Comparison of ENCODE assay signal across 1 cellular context in genomic region chr7:7566651-7567611, GRCh38.
TF ChIP-seq lines count a peak whose summit lies in the region.

Gene MIOS, plus strand, starts transcription at chr7:7566884. Its CDS starts 5,592 bp downstream, at chr7:7572476.

TF ChIP-seq in HEK293, 187 proteins besides CTCF, POLR2A, EP300 and RAD21 (continued from another document):
- TF ChIP-seq, protein P1, sequence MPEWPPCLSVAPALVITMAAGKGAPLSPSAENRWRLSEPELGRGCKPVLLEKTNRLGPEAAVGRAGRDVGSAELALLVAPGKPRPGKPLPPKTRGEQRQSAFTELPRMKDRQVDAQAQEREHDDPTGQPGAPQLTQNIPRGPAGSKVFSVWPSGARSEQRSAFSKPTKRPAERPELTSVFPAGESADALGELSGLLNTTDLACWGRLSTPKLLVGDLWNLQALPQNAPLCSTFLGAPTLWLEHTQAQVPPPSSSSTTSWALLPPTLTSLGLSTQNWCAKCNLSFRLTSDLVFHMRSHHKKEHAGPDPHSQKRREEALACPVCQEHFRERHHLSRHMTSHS (tag by site-specific recombination; IDR thresholded peaks at IDR 0.05): no peak
- TF ChIP-seq ZNF623 (tag by site-specific recombination; IDR thresholded peaks at IDR 0.05): no peak
- no peak for TF ChIP-seq ZSCAN23 (tag by site-specific recombination; IDR thresholded peaks at IDR 0.05)
- TF ChIP-seq, protein P2, sequence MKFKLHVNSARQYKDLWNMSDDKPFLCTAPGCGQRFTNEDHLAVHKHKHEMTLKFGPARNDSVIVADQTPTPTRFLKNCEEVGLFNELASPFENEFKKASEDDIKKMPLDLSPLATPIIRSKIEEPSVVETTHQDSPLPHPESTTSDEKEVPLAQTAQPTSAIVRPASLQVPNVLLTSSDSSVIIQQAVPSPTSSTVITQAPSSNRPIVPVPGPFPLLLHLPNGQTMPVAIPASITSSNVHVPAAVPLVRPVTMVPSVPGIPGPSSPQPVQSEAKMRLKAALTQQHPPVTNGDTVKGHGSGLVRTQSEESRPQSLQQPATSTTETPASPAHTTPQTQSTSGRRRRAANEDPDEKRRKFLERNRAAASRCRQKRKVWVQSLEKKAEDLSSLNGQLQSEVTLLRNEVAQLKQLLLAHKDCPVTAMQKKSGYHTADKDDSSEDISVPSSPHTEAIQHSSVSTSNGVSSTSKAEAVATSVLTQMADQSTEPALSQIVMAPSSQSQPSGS (tag by site-specific recombination; IDR thresholded peaks at IDR 0.05; ENCODE audit: low read depth): no peak
- no peak for TF ChIP-seq GLI4 (tag by site-specific recombination; IDR thresholded peaks at IDR 0.05)
- TF ChIP-seq, protein P3, sequence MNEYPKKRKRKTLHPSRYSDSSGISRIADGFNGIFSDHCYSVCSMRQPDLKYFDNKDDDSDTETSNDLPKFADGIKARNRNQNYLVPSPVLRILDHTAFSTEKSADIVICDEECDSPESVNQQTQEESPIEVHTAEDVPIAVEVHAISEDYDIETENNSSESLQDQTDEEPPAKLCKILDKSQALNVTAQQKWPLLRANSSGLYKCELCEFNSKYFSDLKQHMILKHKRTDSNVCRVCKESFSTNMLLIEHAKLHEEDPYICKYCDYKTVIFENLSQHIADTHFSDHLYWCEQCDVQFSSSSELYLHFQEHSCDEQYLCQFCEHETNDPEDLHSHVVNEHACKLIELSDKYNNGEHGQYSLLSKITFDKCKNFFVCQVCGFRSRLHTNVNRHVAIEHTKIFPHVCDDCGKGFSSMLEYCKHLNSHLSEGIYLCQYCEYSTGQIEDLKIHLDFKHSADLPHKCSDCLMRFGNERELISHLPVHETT (tag by site-specific recombination; IDR thresholded peaks at IDR 0.05): no peak
- TF ChIP-seq PRDM1 (tag by site-specific recombination; IDR thresholded peaks at IDR 0.05): no peak
- no peak for TF ChIP-seq ZNF610 (tag by site-specific recombination; IDR thresholded peaks at IDR 0.05; ENCODE audit: borderline replicate concordance)
- TF ChIP-seq ZNF350 (tag by site-specific recombination; IDR thresholded peaks at IDR 0.05): no peak
- TF ChIP-seq KLF8 (tag by site-specific recombination; IDR thresholded peaks at IDR 0.05): peak; percentile 88
- no peak for TF ChIP-seq ZNF169 (tag by site-specific recombination; IDR thresholded peaks at IDR 0.05)
- no peak for TF ChIP-seq ZNF26 (tag by site-specific recombination; IDR thresholded peaks at IDR 0.05)
- no peak for TF ChIP-seq ZNF341 (tag by site-specific recombination; IDR thresholded peaks at IDR 0.05; ENCODE audit: low read depth)
- TF ChIP-seq, protein P4, sequence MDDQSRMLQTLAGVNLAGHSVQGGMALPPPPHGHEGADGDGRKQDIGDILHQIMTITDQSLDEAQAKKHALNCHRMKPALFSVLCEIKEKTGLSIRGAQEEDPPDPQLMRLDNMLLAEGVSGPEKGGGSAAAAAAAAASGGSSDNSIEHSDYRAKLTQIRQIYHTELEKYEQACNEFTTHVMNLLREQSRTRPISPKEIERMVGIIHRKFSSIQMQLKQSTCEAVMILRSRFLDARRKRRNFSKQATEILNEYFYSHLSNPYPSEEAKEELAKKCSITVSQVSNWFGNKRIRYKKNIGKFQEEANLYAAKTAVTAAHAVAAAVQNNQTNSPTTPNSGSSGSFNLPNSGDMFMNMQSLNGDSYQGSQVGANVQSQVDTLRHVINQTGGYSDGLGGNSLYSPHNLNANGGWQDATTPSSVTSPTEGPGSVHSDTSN (CRISPR knock-in tag; IDR thresholded peaks at IDR 0.05): peak; percentile 79
- peak; percentile 77 for TF ChIP-seq KLF1 (tag by site-specific recombination; IDR thresholded peaks at IDR 0.05)
- TF ChIP-seq, protein P5, sequence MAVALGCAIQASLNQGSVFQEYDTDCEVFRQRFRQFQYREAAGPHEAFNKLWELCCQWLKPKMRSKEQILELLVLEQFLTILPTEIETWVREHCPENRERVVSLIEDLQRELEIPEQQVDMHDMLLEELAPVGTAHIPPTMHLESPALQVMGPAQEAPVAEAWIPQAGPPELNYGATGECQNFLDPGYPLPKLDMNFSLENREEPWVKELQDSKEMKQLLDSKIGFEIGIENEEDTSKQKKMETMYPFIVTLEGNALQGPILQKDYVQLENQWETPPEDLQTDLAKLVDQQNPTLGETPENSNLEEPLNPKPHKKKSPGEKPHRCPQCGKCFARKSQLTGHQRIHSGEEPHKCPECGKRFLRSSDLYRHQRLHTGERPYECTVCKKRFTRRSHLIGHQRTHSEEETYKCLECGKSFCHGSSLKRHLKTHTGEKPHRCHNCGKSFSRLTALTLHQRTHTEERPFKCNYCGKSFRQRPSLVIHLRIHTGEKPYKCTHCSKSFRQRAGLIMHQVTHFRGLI (tag by site-specific recombination; IDR thresholded peaks at IDR 0.05): no peak
- no peak for TF ChIP-seq ZNF830 (tag by site-specific recombination; IDR thresholded peaks at IDR 0.05; ENCODE audit: low read depth)
- no peak for TF ChIP-seq EGR2 (tag by site-specific recombination; IDR thresholded peaks at IDR 0.05; ENCODE audit: low read depth)
- no peak for TF ChIP-seq BCL11A (tag by site-specific recombination; IDR thresholded peaks at IDR 0.05; ENCODE audit: low read depth)
- no peak for TF ChIP-seq SP7 (tag by site-specific recombination; IDR thresholded peaks at IDR 0.05)
- no peak for TF ChIP-seq ZNF704 (tag by site-specific recombination; IDR thresholded peaks at IDR 0.05)
- no peak for TF ChIP-seq ZNF174 (tag by site-specific recombination; IDR thresholded peaks at IDR 0.05)
- 0 out of 2 replicates have a peak, but pooled peaks have one; percentile 30 for TF ChIP-seq KLF9 (tag by site-specific recombination; IDR thresholded peaks at IDR 0.05; ENCODE audit: low read depth)
- no peak for TF ChIP-seq ZBTB48 (tag by site-specific recombination; IDR thresholded peaks at IDR 0.05)
- TF ChIP-seq ZNF211 (tag by site-specific recombination; IDR thresholded peaks at IDR 0.05; ENCODE audit: low read depth): no peak
- TF ChIP-seq ZNF302 (tag by site-specific recombination; IDR thresholded peaks at IDR 0.05; ENCODE audit: low read depth): no peak
- TF ChIP-seq ZNF19 (tag by site-specific recombination; IDR thresholded peaks at IDR 0.05; ENCODE audit: low read depth): no peak
- TF ChIP-seq, protein P6, sequence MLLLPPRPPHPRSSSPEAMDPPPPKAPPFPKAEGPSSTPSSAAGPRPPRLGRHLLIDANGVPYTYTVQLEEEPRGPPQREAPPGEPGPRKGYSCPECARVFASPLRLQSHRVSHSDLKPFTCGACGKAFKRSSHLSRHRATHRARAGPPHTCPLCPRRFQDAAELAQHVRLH (tag by site-specific recombination; IDR thresholded peaks at IDR 0.05): no peak
- no peak; the same call in 1 of the 2 replicates for TF ChIP-seq IKZF3 (tag by site-specific recombination; IDR thresholded peaks at IDR 0.05)
- TF ChIP-seq ZNF768 (tag by site-specific recombination; IDR thresholded peaks at IDR 0.05): no peak
- TF ChIP-seq SCRT2 (tag by site-specific recombination; IDR thresholded peaks at IDR 0.05): no peak
- no peak for TF ChIP-seq ZNF785 (tag by site-specific recombination; IDR thresholded peaks at IDR 0.05)
- TF ChIP-seq BCL11B (tag by site-specific recombination; IDR thresholded peaks at IDR 0.05; ENCODE audit: low read depth): no peak
- no peak for TF ChIP-seq ZNF548 (tag by site-specific recombination; IDR thresholded peaks at IDR 0.05)
- no peak for TF ChIP-seq ZNF518A (tag by site-specific recombination; conservative IDR thresholded peaks at IDR 0.05; ENCODE audit: low read depth)
- peak; percentile 29; the same call in 1 of the 2 replicates for TF ChIP-seq ZSCAN30 (tag by site-specific recombination; IDR thresholded peaks at IDR 0.05)
- TF ChIP-seq, protein P7, sequence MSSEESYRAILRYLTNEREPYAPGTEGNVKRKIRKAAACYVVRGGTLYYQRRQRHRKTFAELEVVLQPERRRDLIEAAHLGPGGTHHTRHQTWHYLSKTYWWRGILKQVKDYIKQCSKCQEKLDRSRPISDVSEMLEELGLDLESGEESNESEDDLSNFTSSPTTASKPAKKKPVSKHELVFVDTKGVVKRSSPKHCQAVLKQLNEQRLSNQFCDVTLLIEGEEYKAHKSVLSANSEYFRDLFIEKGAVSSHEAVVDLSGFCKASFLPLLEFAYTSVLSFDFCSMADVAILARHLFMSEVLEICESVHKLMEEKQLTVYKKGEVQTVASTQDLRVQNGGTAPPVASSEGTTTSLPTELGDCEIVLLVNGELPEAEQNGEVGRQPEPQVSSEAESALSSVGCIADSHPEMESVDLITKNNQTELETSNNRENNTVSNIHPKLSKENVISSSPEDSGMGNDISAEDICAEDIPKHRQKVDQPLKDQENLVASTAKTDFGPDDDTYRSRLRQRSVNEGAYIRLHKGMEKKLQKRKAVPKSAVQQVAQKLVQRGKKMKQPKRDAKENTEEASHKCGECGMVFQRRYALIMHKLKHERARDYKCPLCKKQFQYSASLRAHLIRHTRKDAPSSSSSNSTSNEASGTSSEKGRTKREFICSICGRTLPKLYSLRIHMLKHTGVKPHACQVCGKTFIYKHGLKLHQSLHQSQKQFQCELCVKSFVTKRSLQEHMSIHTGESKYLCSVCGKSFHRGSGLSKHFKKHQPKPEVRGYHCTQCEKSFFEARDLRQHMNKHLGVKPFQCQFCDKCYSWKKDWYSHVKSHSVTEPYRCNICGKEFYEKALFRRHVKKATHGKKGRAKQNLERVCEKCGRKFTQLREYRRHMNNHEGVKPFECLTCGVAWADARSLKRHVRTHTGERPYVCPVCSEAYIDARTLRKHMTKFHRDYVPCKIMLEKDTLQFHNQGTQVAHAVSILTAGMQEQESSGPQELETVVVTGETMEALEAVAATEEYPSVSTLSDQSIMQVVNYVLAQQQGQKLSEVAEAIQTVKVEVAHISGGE (tag by site-specific recombination; conservative IDR thresholded peaks at IDR 0.05; ENCODE audit: low read depth): peak; percentile 88
- TF ChIP-seq HOXA7 (CRISPR knock-in tag; IDR thresholded peaks at IDR 0.05; ENCODE audit: borderline replicate concordance): no peak
- no peak for TF ChIP-seq ZNF155 (tag by site-specific recombination; IDR thresholded peaks at IDR 0.05)
- TF ChIP-seq ZNF513 (tag by site-specific recombination; IDR thresholded peaks at IDR 0.05): no peak
TF ChIP-seq in HEK293: peak in this region for 20.
